ENCODE assay signal across 2 cellular contexts in the genomic region with DNA sequence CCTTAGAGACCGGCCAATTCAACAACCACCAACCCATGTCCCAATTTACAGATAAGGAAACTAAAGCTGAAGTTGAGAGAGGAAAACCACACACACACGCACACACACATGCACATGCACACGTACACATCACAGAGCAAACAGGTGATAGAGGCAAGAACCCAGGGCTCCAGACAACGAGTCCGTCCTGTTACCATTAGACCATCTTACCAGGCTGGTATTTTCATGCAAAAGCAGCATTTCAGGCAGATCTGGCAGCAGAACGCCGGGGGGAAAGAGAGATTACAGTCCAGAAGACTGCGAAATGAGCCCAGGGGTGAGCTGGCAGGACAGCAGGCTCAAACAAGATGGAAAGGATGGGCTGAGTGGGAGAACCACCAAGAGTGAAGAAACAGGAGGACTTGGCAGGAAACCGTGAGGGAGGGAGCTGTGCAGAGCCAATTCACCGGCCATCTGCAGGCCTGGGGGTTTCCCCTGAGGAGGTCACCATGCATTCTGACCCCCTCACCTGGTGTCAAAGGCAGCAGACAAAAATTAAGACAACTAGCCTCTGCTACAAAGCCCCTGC.
TF ChIP-seq lines count a peak whose summit lies in the region.

No MANE protein-coding gene starts in this region.

TF ChIP-seq in H1, 55 proteins besides CTCF, POLR2A, EP300 and RAD21:
- TF ChIP-seq ZNF274 (IDR thresholded peaks at IDR 0.05; ENCODE audit: borderline replicate concordance, extremely low read depth, low read length) (no peak), HDAC2 (IDR thresholded peaks at IDR 0.05; ENCODE audit: borderline replicate concordance in 1 of 2, low read depth in 2 of 2, low read length in 2 of 2) (no peak)

TF ChIP-seq in HepG2, 621 proteins besides CTCF, POLR2A, EP300 and RAD21:
- TF ChIP-seq PLRG1 (conservative IDR thresholded peaks at IDR 0.05) (no peak), ZNF713 (CRISPR knock-in tag; IDR thresholded peaks at IDR 0.05) (no peak), MLLT10 (CRISPR knock-in tag; IDR thresholded peaks at IDR 0.05) (no peak), MIER2 (CRISPR knock-in tag; IDR thresholded peaks at IDR 0.05) (no peak), MED13 (CRISPR knock-in tag; IDR thresholded peaks at IDR 0.05) (no peak), ZHX1 (CRISPR knock-in tag; IDR thresholded peaks at IDR 0.05; ENCODE audit: low read depth) (no peak), ZNF747 (CRISPR knock-in tag; IDR thresholded peaks at IDR 0.05; ENCODE audit: borderline replicate concordance) (no peak), BORCS8-MEF2B (CRISPR knock-in tag; IDR thresholded peaks at IDR 0.05) (no peak)
- TF ChIP-seq, protein P1, sequence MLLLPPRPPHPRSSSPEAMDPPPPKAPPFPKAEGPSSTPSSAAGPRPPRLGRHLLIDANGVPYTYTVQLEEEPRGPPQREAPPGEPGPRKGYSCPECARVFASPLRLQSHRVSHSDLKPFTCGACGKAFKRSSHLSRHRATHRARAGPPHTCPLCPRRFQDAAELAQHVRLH (CRISPR knock-in tag; IDR thresholded peaks at IDR 0.05; ENCODE audit: borderline replicate concordance, low read depth) = no peak
- TF ChIP-seq, protein P2, sequence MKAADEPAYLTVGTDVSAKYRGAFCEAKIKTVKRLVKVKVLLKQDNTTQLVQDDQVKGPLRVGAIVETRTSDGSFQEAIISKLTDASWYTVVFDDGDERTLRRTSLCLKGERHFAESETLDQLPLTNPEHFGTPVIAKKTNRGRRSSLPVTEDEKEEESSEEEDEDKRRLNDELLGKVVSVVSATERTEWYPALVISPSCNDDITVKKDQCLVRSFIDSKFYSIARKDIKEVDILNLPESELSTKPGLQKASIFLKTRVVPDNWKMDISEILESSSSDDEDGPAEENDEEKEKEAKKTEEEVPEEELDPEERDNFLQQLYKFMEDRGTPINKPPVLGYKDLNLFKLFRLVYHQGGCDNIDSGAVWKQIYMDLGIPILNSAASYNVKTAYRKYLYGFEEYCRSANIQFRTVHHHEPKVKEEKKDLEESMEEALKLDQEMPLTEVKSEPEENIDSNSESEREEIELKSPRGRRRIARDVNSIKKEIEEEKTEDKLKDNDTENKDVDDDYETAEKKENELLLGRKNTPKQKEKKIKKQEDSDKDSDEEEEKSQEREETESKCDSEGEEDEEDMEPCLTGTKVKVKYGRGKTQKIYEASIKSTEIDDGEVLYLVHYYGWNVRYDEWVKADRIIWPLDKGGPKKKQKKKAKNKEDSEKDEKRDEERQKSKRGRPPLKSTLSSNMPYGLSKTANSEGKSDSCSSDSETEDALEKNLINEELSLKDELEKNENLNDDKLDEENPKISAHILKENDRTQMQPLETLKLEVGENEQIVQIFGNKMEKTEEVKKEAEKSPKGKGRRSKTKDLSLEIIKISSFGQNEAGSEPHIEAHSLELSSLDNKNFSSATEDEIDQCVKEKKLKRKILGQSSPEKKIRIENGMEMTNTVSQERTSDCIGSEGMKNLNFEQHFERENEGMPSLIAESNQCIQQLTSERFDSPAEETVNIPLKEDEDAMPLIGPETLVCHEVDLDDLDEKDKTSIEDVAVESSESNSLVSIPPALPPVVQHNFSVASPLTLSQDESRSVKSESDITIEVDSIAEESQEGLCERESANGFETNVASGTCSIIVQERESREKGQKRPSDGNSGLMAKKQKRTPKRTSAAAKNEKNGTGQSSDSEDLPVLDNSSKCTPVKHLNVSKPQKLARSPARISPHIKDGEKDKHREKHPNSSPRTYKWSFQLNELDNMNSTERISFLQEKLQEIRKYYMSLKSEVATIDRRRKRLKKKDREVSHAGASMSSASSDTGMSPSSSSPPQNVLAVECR (CRISPR knock-in tag; IDR thresholded peaks at IDR 0.05; ENCODE audit: borderline replicate concordance) = no peak
- TF ChIP-seq, protein P3, sequence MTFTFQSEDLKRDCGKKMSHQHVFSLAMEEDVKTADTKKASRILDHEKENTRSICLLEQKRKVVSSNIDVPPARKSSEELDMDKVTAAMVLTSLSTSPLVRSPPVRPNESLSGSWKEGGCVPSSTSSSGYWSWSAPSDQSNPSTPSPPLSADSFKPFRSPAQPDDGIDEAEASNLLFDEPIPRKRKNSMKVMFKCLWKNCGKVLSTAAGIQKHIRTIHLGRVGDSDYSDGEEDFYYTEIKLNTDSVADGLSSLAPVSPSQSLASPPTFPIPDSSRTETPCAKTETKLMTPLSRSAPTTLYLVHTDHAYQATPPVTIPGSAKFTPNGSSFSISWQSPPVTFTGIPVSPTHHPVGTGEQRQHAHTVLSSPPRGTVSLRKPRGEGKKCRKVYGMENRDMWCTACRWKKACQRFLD (CRISPR knock-in tag; IDR thresholded peaks at IDR 0.05; ENCODE audit: borderline replicate concordance) = no peak
TF ChIP-seq in HepG2: peak in this region for 0.
